16 cellular contexts compared by ENCODE assay signal in genomic region chr11:22472306-22472705, GRCh38.
DNase-seq lines count a peak whose midpoint lies in the region; ATAC-seq, FAIRE-seq and TF ChIP-seq lines count a peak whose summit lies in the region.
"Had no signal": no experiment of that assay in that cellular context is flagged by ENCODE, and none has a peak within 500 bp of the region (broad histone marks: within the 10 kb centered on the region; RNA-seq: fewer than 3 reads in every experiment).

No MANE protein-coding gene starts in this region.

- in situ Hi-C loops in mammary epithelial cell (cut with MboI; ENCODE audit: low sequenced_read_pairs in 2 of 2): no loop called here

- ATAC-seq in HCT116 (no peak), GM21619 (IDR thresholded peaks at IDR 0.05; ENCODE audit: unreplicated experiment) (no peak), HG03565 (IDR thresholded peaks at IDR 0.05; ENCODE audit: unreplicated experiment) (no peak)
- ATAC-seq: left ventricle myocardium superior had no signal

- intact Hi-C loops in HCT116 (cut with micrococcal nuclease) (no loop called here), mammary epithelial cell (cut with micrococcal nuclease) (loop anchor here (1.0 to 2.0 kb wide), 3 partner anchors 45 to 138 kb away; no protein-coding TSS in a partner anchor)
- intact Hi-C loops in activated CD4-positive, alpha-beta memory T cell treated with anti-CD3 and anti-CD28 coated beads for 36 hours (cut with micrococcal nuclease): no loop called here

- H3K9me2 ChIP-seq in HCT116 (ENCODE audit: insufficient read depth): no peaks in the 10 kb centered on the region

- no peaks in the 10 kb centered on the region for H3K9me3 ChIP-seq in BE2C
- H3K9me3 ChIP-seq in HCT116 (ENCODE audit: control insufficient read depth in 1 of 2, insufficient read depth in 1 of 2, low read depth in 1 of 2, low read length in 2 of 2): no peaks in the 10 kb centered on the region
- no peaks in the 10 kb centered on the region for H3K9me3 ChIP-seq in mammary epithelial cell (replicated peaks; ENCODE audit: insufficient read depth, low read length)
- no peaks in the 10 kb centered on the region for H3K9me3 ChIP-seq in keratinocyte (ENCODE audit: control insufficient read depth, low read depth, low read length)

- H3K9me3 Mint-ChIP-seq in activated CD4-positive, alpha-beta memory T cell treated with anti-CD3 and anti-CD28 coated beads for 36 hours: no peaks in the 10 kb centered on the region

- no peaks in the 10 kb centered on the region for H3K4me1 Mint-ChIP-seq in activated CD4-positive, alpha-beta memory T cell treated with anti-CD3 and anti-CD28 coated beads for 36 hours (ENCODE audit: low read depth)
- H3K4me1 Mint-ChIP-seq: CD14-positive monocyte, naive B cell had no signal

- H3K9me1 ChIP-seq in keratinocyte (ENCODE audit: control insufficient read depth, extremely low read depth, insufficient read depth, low read length): no peaks in the 10 kb centered on the region

- H3K4me2 ChIP-seq in HCT116 (ENCODE audit: low read length) (no peak overlapping the region), mammary epithelial cell (ENCODE audit: insufficient read depth, low read depth, low read length) (no peak overlapping the region), keratinocyte (ENCODE audit: control insufficient read depth, extremely low read depth, insufficient read depth, low read depth, low read length) (no peak overlapping the region)

- no peak overlapping the region for H3K4me3 Mint-ChIP-seq in activated CD4-positive, alpha-beta memory T cell treated with anti-CD3 and anti-CD28 coated beads for 36 hours
- H3K4me3 Mint-ChIP-seq: activated naive CD8-positive, alpha-beta T cell; CD14-positive monocyte; naive B cell had no signal

- RAD21 ChIA-PET in HCT116 (lab: Charles Lee; ENCODE audit: low non-redundant PET in 1 of 2, low total read pairs in 2 of 2, uncharacterized antibody in 2 of 2, unreplicated experiment in 2 of 2): no interaction called here

- no peak overlapping the region for H3K27ac Mint-ChIP-seq in activated CD4-positive, alpha-beta memory T cell treated with anti-CD3 and anti-CD28 coated beads for 36 hours
- H3K27ac Mint-ChIP-seq: activated naive CD8-positive, alpha-beta T cell; CD14-positive monocyte; naive B cell had no signal

- POLR2A ChIA-PET in HCT116 (lab: Charles Lee): no interaction called here
- POLR2A ChIA-PET in activated CD4-positive, alpha-beta memory T cell treated with anti-CD3 and anti-CD28 coated beads for 36 hours (lab: Charles Lee): no interaction called here

- no peaks in the 10 kb centered on the region for H3K79me2 ChIP-seq in HCT116 (ENCODE audit: insufficient read depth, low read length)
- no peaks in the 10 kb centered on the region for H3K79me2 ChIP-seq in mammary epithelial cell (ENCODE audit: insufficient read depth, low read length)
- H3K79me2 ChIP-seq in keratinocyte (ENCODE audit: control insufficient read depth, insufficient read depth, low read length): no peaks in the 10 kb centered on the region

- DNase-seq in BE2C (no peak), HCT116 (ENCODE audit: low read depth, low spot score) (no peak), mammary epithelial cell (peak; percentile 26), keratinocyte (ENCODE audit: low read depth, low spot score) (no peak)
- no peak for DNase-seq in activated CD4-positive, alpha-beta memory T cell treated with anti-CD3 and anti-CD28 coated beads for 36 hours
- DNase-seq: activated CD4-positive, alpha-beta T cell treated with anti-CD3 and anti-CD28 coated beads, Interleukin-2, amount 50 U/mL, for 1 hour; activated T-cell treated with anti-CD3 and anti-CD28 coated beads, Interleukin-2, amount 50 U/mL, for 1 hour; effector CD4-positive, alpha-beta T cell; foreskin melanocyte; left ventricle myocardium superior; naive B cell; small intestine had no signal

- peak; percentile 40 for TF ChIP-seq CTCF in BE2C (IDR thresholded peaks at IDR 0.05; ENCODE audit: low read depth, low read length)
- peak in 2 of 3 experiments; percentile 19 to 37; a peak in 3 of 6 replicates for TF ChIP-seq CTCF in HCT116 (IDR thresholded peaks at IDR 0.05 in 2 of 3, conservative IDR thresholded peaks at IDR 0.05 in 1 of 3; ENCODE audit: borderline replicate concordance in 1 of 3, insufficient read depth in 1 of 3, low read depth in 2 of 3, low read length in 2 of 3)
- peak; percentile 46 to 52 for TF ChIP-seq CTCF in mammary epithelial cell (conservative IDR thresholded peaks at IDR 0.05 in 1 of 2, IDR thresholded peaks at IDR 0.05 in 1 of 2; ENCODE audit: extremely low read depth in 1 of 2, insufficient read depth in 1 of 2, low read depth in 1 of 2, low read length in 2 of 2)
- peak; percentile 32 to 47 (median 45) for TF ChIP-seq CTCF in keratinocyte (optimal IDR thresholded peaks at IDR 0.05 in 1 of 3, IDR thresholded peaks at IDR 0.05 in 1 of 3, conservative IDR thresholded peaks at IDR 0.05 in 1 of 3; ENCODE audit: extremely low read depth in 1 of 3, insufficient read depth in 2 of 3, low read length in 3 of 3)

- no peak overlapping the region for H3K4me3 ChIP-seq in BE2C (ENCODE audit: low read depth, low read length)
- no peak overlapping the region for H3K4me3 ChIP-seq in HCT116 (replicated peaks in 1 of 2; ENCODE audit: low read depth in 1 of 2, low read length in 2 of 2)
- H3K4me3 ChIP-seq in mammary epithelial cell (replicated peaks in 1 of 3; ENCODE audit: insufficient read depth in 1 of 3, low read depth in 2 of 3, low read length in 3 of 3): no peak overlapping the region
- no peak overlapping the region for H3K4me3 ChIP-seq in keratinocyte (ENCODE audit: control insufficient read depth in 2 of 3, extremely low read depth in 1 of 3, insufficient read depth in 2 of 3, low read depth in 1 of 3, low read length in 3 of 3)

- no peaks in the 10 kb centered on the region for H3K4me1 ChIP-seq in BE2C
- H3K4me1 ChIP-seq in HCT116 (ENCODE audit: control insufficient read depth in 1 of 2, insufficient read depth in 2 of 2, low read length in 2 of 2): no peaks in the 10 kb centered on the region
- peaks cover 6% of the 10 kb centered on the region for H3K4me1 ChIP-seq in mammary epithelial cell (ENCODE audit: insufficient read depth, low read length)
- H3K4me1 ChIP-seq in keratinocyte (ENCODE audit: control insufficient read depth, extremely low read depth, insufficient read depth, low read length): peaks cover under 1% of the 10 kb centered on the region

- TF ChIP-seq POLR2A in HCT116 (IDR thresholded peaks at IDR 0.05; ENCODE audit: borderline replicate concordance, extremely low read depth, insufficient read depth, insufficient read length): no peak

- CTCF ChIA-PET in HCT116 (lab: Charles Lee): no interaction called here
- CTCF ChIA-PET in mammary epithelial cell (lab: Charles Lee; ENCODE audit: low non-redundant PET): no interaction called here
- CTCF ChIA-PET in activated CD4-positive, alpha-beta memory T cell treated with anti-CD3 and anti-CD28 coated beads for 36 hours (lab: Charles Lee): no interaction called here

- H2AFZ ChIP-seq in HCT116 (ENCODE audit: low read depth, low read length, poor library complexity, severe bottlenecking): no peak overlapping the region
- no peak overlapping the region for H2AFZ ChIP-seq in mammary epithelial cell (ENCODE audit: low read depth, low read length)
- H2AFZ ChIP-seq in keratinocyte (ENCODE audit: control insufficient read depth, low read length): no peak overlapping the region

- BruUV-seq in HCT116 (replicated peaks; lab: Mats Ljungman, UMichigan): no TSS peak
- BruUV-seq in mammary epithelial cell (replicated peaks; lab: Mats Ljungman, UMichigan): no TSS peak

- peaks cover 6% of the 10 kb centered on the region for H3K27me3 Mint-ChIP-seq in activated CD4-positive, alpha-beta memory T cell treated with anti-CD3 and anti-CD28 coated beads for 36 hours

- no peak overlapping the region for H3K9ac ChIP-seq in HCT116 (ENCODE audit: low read length)
- no peak overlapping the region for H3K9ac ChIP-seq in mammary epithelial cell (ENCODE audit: insufficient read depth, low read length)
- no peak overlapping the region for H3K9ac ChIP-seq in keratinocyte (ENCODE audit: control insufficient read depth, extremely low read depth, insufficient read depth, low read length)

- 93% methylated on average over 7 of the region's 7 CpGs for WGBS in mammary epithelial cell (ENCODE audit: low coverage, missing lambda C conversion rate)

- no peak overlapping the region for H3K27ac ChIP-seq in HCT116 (ENCODE audit: low read depth, low read length)
- H3K27ac ChIP-seq in mammary epithelial cell (ENCODE audit: insufficient read depth, low read depth, low read length): no peak overlapping the region
- H3K27ac ChIP-seq in keratinocyte (ENCODE audit: control insufficient read depth, insufficient read depth, low read length): no peak overlapping the region

- H3K27me3 ChIP-seq in BE2C (no peaks in the 10 kb centered on the region), HCT116 (ENCODE audit: insufficient read depth, low read length) (0 out of 2 replicates have a peak, but pooled peaks cover 3% of the 10 kb centered on the region), mammary epithelial cell (ENCODE audit: insufficient read depth, low read length) (no peaks in the 10 kb centered on the region), keratinocyte (ENCODE audit: control insufficient read depth, extremely low read depth, insufficient read depth, low read length) (no peaks in the 10 kb centered on the region)

- H3K36me3 Mint-ChIP-seq in activated CD4-positive, alpha-beta memory T cell treated with anti-CD3 and anti-CD28 coated beads for 36 hours: no peaks in the 10 kb centered on the region
- H3K36me3 Mint-ChIP-seq: activated naive CD8-positive, alpha-beta T cell; CD14-positive monocyte; naive B cell had no signal

- H3K36me3 ChIP-seq in BE2C (no peaks in the 10 kb centered on the region), HCT116 (ENCODE audit: control insufficient read depth in 1 of 2, insufficient read depth in 2 of 2, low read length in 2 of 2) (no peaks in the 10 kb centered on the region), mammary epithelial cell (ENCODE audit: insufficient read depth, low read length) (no peaks in the 10 kb centered on the region), keratinocyte (ENCODE audit: control insufficient read depth in 2 of 2, extremely low read depth in 1 of 2, insufficient read depth in 2 of 2, low read length in 2 of 2) (no peaks in the 10 kb centered on the region)

- no peak for FAIRE-seq in keratinocyte (lab: Jason Lieb, UNC)
- FAIRE-seq: small intestine had no signal

- H4K20me1 ChIP-seq in HCT116 (ENCODE audit: insufficient read depth): no peaks in the 10 kb centered on the region
- no peaks in the 10 kb centered on the region for H4K20me1 ChIP-seq in mammary epithelial cell (ENCODE audit: insufficient read depth, low read length)
- H4K20me1 ChIP-seq in keratinocyte (ENCODE audit: control insufficient read depth, extremely low read depth, insufficient read depth, low read length): no peaks in the 10 kb centered on the region

- dilution Hi-C loops in mammary epithelial cell (cut with HindIII; ENCODE audit: low sequenced_read_pairs): no loop called here
- dilution Hi-C loops in keratinocyte (cut with MboI; ENCODE audit: extremely low pct_ligation_motif_present, low sequenced_read_pairs): no loop called here

- TF ChIP-seq RAD21 in HCT116 (IDR thresholded peaks at IDR 0.05; ENCODE audit: low read depth): no peak

TF ChIP-seq in HCT116, 20 proteins besides CTCF, POLR2A, EP300 and RAD21 (continues in another document):
- TF ChIP-seq SIN3A (IDR thresholded peaks at IDR 0.05; ENCODE audit: low read depth): no peak
